In the genomic region with DNA sequence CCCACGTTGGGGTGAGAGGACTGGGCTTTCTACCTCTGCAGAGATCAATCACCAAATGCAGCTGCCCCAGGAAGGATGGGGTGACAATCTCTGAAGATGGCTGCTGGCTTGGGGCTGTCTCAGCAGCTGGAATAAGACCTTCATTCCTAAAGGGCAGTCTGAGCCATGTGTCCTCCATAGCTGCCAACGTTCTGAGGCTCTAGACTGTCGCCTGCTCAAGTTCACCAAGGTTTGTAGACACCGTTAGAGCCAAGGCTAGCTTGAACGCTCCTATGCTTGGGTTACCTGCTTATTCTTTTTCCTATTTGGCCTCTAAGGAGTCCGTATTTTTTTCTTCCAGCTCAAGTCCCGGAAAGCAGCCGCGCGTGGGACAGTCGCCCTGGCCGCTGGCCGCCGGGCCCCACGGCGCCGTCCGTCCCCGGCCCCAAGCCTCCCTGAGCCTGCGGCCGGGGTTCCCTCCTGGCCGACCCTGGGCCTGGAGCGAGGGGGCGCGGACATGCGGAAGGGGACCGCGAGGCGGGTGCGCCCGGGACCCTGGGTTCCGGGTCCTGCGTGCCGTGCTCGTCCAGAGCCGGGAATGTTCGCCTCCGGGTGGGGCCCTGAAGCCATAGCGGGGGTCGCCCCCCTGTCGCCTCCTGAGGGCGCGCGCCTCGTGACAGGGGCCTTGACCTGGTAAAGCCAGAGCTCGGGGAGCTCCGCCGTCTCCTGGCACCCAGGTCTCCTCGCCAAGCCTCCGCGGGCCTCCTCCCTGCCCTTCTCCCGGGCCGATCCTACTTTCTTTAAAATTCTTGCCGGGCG, we compare ENCODE assay signal across 8 cellular contexts.
DNase-seq lines count a peak whose midpoint lies in the region; ATAC-seq and TF ChIP-seq lines count a peak whose summit lies in the region.

No MANE protein-coding gene starts in this region.

- TF ChIP-seq CTCF in astrocyte of the cerebellum (IDR thresholded peaks at IDR 0.05; ENCODE audit: low read depth, low read length, missing control alignments) (no peak), tibial artery (IDR thresholded peaks at IDR 0.05) (no peak)

- H3K4me1 Mint-ChIP-seq in T-helper 2 cell treated with Interferon-gamma antibody and Interleukin-4, amounts not matched to agents 5 μg/mL and 100 μg/mL, for 36 hours (ENCODE audit: low read depth): peaks cover 2% of the 10 kb centered on the region
- peaks cover 2% of the 10 kb centered on the region for H3K4me1 Mint-ChIP-seq in memory B cell

- H3K9me3 Mint-ChIP-seq in T-helper 2 cell treated with Interferon-gamma antibody and Interleukin-4, amounts not matched to agents 5 μg/mL and 100 μg/mL, for 36 hours: no peaks in the 10 kb centered on the region
- peaks cover 2% of the 10 kb centered on the region for H3K9me3 Mint-ChIP-seq in memory B cell

- H3K27ac Mint-ChIP-seq in T-helper 2 cell treated with Interferon-gamma antibody and Interleukin-4, amounts not matched to agents 5 μg/mL and 100 μg/mL, for 36 hours: no peak overlapping the region
- H3K27ac Mint-ChIP-seq in memory B cell: no peak overlapping the region

- H3K36me3 Mint-ChIP-seq in T-helper 2 cell treated with Interferon-gamma antibody and Interleukin-4, amounts not matched to agents 5 μg/mL and 100 μg/mL, for 36 hours (ENCODE audit: low read depth): no peaks in the 10 kb centered on the region
- peaks cover 3% of the 10 kb centered on the region for H3K36me3 Mint-ChIP-seq in memory B cell

- H3K27me3 ChIP-seq in tibial artery: no peaks in the 10 kb centered on the region

- H3K27me3 Mint-ChIP-seq in T-helper 2 cell treated with Interferon-gamma antibody and Interleukin-4, amounts not matched to agents 5 μg/mL and 100 μg/mL, for 36 hours (ENCODE audit: low read depth): peaks cover 42% of the 10 kb centered on the region
- H3K27me3 Mint-ChIP-seq in memory B cell: peaks cover 24% of the 10 kb centered on the region

- intact Hi-C loops in tibial artery (cut with DNase I; ENCODE audit: low total_unique reads): no loop called here

- in situ Hi-C loops in astrocyte of the cerebellum (cut with HindIII; ENCODE audit: low sequenced_read_pairs) (loop anchor here (10.0 kb wide), 1 partner anchor 69 kb away; no protein-coding TSS in a partner anchor), KBM-7 (cut with MboI; ENCODE audit: low pct_unique_long_range_greater_than_20kb, low sequenced_read_pairs) (no loop called here)

- H3K4me3 Mint-ChIP-seq in T-helper 2 cell treated with Interferon-gamma antibody and Interleukin-4, amounts not matched to agents 5 μg/mL and 100 μg/mL, for 36 hours: peak overlapping the region; percentile 27
- H3K4me3 Mint-ChIP-seq in memory B cell: peak overlapping the region; percentile 65

- H3K36me3 ChIP-seq in tibial artery: no peaks in the 10 kb centered on the region

- peak overlapping the region; percentile 5 for H3K4me3 ChIP-seq in astrocyte of the cerebellum (ENCODE audit: low read depth, low read length)
- H3K4me3 ChIP-seq in tibial artery: peak overlapping the region; percentile 46 to 55

- ATAC-seq in memory B cell (ENCODE audit: low read depth): no peak

- DNase-seq in T-helper 2 cell treated with Interferon-gamma antibody and Interleukin-4, amounts not matched to agents 5 μg/mL and 100 μg/mL, for 36 hours (ENCODE audit: low spot score): no peak
- DNase-seq in T-helper 2 cell (no peak), astrocyte of the cerebellum (ENCODE audit: low read depth) (no peak), memory B cell (ENCODE audit: low spot score in 2 of 2) (no peak), tibial artery (peak in 1 of 2 donors; percentile 59), NCI-H345 (lab: John Stamatoyannopoulos, UW) (no peak), COR-L47 (lab: John Stamatoyannopoulos, UW) (no peak), KBM-7 (no peak)

- no peaks in the 10 kb centered on the region for H3K9me3 ChIP-seq in tibial artery

- H3K27ac ChIP-seq in tibial artery: peak overlapping the region; percentile 53 to 58

- peaks cover 0 to 24% (median 12%) of the 10 kb centered on the region in 4 donors for H3K4me1 ChIP-seq in tibial artery
